Comparison of ENCODE assay signal across 1 cellular context in the genomic region with DNA sequence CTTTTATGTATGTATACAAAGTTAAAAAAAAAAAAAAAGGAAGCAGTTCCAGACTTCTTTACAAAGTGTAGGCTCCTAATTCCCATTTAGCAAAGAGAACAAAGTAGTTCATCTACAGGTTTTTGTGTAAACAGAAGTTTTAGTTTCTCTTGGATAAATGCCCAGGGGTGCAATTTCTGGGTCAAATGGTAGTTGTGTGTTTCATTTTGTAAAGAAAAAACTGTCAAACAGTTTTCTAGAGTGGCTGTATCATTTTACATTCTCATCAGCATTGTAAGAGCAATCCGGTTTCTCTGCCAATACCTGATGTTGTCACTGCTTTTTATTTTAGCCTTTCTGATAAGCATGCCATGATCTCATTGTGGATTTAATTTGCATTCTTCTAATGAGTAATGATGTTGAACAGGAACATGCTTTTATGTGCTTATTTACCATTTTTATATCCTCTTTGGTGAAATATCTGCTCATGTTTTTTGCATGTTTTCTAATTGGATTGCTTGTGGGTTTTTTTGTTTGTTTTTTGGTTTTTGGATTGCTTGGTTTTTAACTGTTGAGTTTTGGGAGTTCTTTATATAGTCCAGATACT.
TF ChIP-seq lines count a peak whose summit lies in the region.

No MANE protein-coding gene starts in this region.

TF ChIP-seq in HEK293, 187 proteins besides CTCF, POLR2A, EP300 and RAD21 (continued from another document):
- TF ChIP-seq, protein P1, sequence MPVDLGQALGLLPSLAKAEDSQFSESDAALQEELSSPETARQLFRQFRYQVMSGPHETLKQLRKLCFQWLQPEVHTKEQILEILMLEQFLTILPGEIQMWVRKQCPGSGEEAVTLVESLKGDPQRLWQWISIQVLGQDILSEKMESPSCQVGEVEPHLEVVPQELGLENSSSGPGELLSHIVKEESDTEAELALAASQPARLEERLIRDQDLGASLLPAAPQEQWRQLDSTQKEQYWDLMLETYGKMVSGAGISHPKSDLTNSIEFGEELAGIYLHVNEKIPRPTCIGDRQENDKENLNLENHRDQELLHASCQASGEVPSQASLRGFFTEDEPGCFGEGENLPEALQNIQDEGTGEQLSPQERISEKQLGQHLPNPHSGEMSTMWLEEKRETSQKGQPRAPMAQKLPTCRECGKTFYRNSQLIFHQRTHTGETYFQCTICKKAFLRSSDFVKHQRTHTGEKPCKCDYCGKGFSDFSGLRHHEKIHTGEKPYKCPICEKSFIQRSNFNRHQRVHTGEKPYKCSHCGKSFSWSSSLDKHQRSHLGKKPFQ (tag by site-specific recombination; IDR thresholded peaks at IDR 0.05): peak; percentile 70; the same call in 1 of the 2 replicates
- TF ChIP-seq SP3 (tag by site-specific recombination; IDR thresholded peaks at IDR 0.05) (0 out of 2 replicates have a peak, but pooled peaks have one; percentile 35), ZNF629 (tag by site-specific recombination; IDR thresholded peaks at IDR 0.05) (peak; percentile 96), ZFHX2 (tag by site-specific recombination; conservative IDR thresholded peaks at IDR 0.05) (no peak), SALL2 (tag by site-specific recombination; IDR thresholded peaks at IDR 0.05; ENCODE audit: borderline replicate concordance) (no peak), ZNF248 (tag by site-specific recombination; IDR thresholded peaks at IDR 0.05) (no peak), WT1 (tag by site-specific recombination; IDR thresholded peaks at IDR 0.05) (peak; percentile 82), GLI4 (tag by site-specific recombination; IDR thresholded peaks at IDR 0.05) (no peak), ZNF423 (tag by site-specific recombination; IDR thresholded peaks at IDR 0.05) (no peak), IKZF3 (tag by site-specific recombination; IDR thresholded peaks at IDR 0.05) (peak; percentile 66; the same call in 1 of the 2 replicates), ZNF843 (tag by site-specific recombination; IDR thresholded peaks at IDR 0.05) (peak; percentile 97), ZNF549 (tag by site-specific recombination; IDR thresholded peaks at IDR 0.05) (no peak), ZNF560 (tag by site-specific recombination; IDR thresholded peaks at IDR 0.05; ENCODE audit: borderline replicate concordance) (no peak), ZBTB7A (tag by site-specific recombination; IDR thresholded peaks at IDR 0.05; ENCODE audit: low read depth) (no peak), KLF16 (tag by site-specific recombination; IDR thresholded peaks at IDR 0.05) (peak; percentile 25; the same call in 1 of the 2 replicates), YY2 (tag by site-specific recombination; IDR thresholded peaks at IDR 0.05) (no peak), ZNF768 (tag by site-specific recombination; IDR thresholded peaks at IDR 0.05) (no peak), HOXD13 (CRISPR knock-in tag; IDR thresholded peaks at IDR 0.05; ENCODE audit: borderline replicate concordance) (no peak), ZNF354C (tag by site-specific recombination; IDR thresholded peaks at IDR 0.05; ENCODE audit: borderline replicate concordance, low read depth) (no peak), PRDM1 (tag by site-specific recombination; IDR thresholded peaks at IDR 0.05) (no peak), FEZF1 (tag by site-specific recombination; IDR thresholded peaks at IDR 0.05) (peak; percentile 100), GFI1B (tag by site-specific recombination; IDR thresholded peaks at IDR 0.05) (peak; percentile 61; the same call in 1 of the 2 replicates), BCL11A (tag by site-specific recombination; IDR thresholded peaks at IDR 0.05; ENCODE audit: low read depth) (peak; percentile 85), ZNF76 (tag by site-specific recombination; IDR thresholded peaks at IDR 0.05; ENCODE audit: borderline replicate concordance, low read depth) (peak; percentile 26; the same call in 1 of the 2 replicates), ZNF324 (tag by site-specific recombination; IDR thresholded peaks at IDR 0.05) (peak; percentile 81), ZEB2 (tag by site-specific recombination; IDR thresholded peaks at IDR 0.05) (peak; percentile 98), ZNF473 (tag by site-specific recombination; IDR thresholded peaks at IDR 0.05) (no peak), ZNF544 (tag by site-specific recombination; IDR thresholded peaks at IDR 0.05) (no peak), OSR2 (tag by site-specific recombination; IDR thresholded peaks at IDR 0.05) (peak; percentile 94), SCRT2 (tag by site-specific recombination; IDR thresholded peaks at IDR 0.05) (peak; percentile 96), TCF7L2 (IDR thresholded peaks at IDR 0.05; ENCODE audit: borderline replicate concordance, low read depth, low read length) (0 out of 2 replicates have a peak, but pooled peaks have one; percentile 23), TRIM28 (IDR thresholded peaks at IDR 0.05; ENCODE audit: borderline replicate concordance, low read length) (peak; percentile 80; the same call in 1 of the 2 replicates), RBAK (tag by site-specific recombination; IDR thresholded peaks at IDR 0.05) (no peak), ZNF266 (tag by site-specific recombination; IDR thresholded peaks at IDR 0.05; ENCODE audit: low read depth) (no peak), ZNF530 (tag by site-specific recombination; IDR thresholded peaks at IDR 0.05; ENCODE audit: low read depth) (no peak), ZNF311 (tag by site-specific recombination; IDR thresholded peaks at IDR 0.05; ENCODE audit: borderline replicate concordance) (no peak), ZNF529 (tag by site-specific recombination; IDR thresholded peaks at IDR 0.05; ENCODE audit: insufficient replicate concordance) (no peak)
- TF ChIP-seq, protein P2, sequence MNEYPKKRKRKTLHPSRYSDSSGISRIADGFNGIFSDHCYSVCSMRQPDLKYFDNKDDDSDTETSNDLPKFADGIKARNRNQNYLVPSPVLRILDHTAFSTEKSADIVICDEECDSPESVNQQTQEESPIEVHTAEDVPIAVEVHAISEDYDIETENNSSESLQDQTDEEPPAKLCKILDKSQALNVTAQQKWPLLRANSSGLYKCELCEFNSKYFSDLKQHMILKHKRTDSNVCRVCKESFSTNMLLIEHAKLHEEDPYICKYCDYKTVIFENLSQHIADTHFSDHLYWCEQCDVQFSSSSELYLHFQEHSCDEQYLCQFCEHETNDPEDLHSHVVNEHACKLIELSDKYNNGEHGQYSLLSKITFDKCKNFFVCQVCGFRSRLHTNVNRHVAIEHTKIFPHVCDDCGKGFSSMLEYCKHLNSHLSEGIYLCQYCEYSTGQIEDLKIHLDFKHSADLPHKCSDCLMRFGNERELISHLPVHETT (tag by site-specific recombination; IDR thresholded peaks at IDR 0.05): peak; percentile 90
- TF ChIP-seq, protein P3, sequence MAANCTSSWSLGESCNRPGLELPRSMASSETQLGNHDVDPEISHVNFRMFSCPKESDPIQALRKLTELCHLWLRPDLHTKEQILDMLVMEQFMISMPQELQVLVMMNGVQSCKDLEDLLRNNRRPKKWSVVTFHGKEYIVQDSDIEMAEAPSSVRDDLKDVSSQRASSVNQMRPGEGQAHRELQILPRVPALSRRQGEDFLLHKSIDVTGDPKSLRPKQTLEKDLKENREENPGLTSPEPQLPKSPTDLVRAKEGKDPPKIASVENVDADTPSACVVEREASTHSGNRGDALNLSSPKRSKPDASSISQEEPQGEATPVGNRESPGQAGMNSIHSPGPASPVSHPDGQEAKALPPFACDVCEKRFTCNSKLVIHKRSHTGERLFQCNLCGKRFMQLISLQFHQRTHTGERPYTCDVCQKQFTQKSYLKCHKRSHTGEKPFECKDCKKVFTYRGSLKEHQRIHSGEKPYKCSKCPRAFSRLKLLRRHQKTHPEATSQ (tag by site-specific recombination; IDR thresholded peaks at IDR 0.05): no peak
- TF ChIP-seq, protein P4, sequence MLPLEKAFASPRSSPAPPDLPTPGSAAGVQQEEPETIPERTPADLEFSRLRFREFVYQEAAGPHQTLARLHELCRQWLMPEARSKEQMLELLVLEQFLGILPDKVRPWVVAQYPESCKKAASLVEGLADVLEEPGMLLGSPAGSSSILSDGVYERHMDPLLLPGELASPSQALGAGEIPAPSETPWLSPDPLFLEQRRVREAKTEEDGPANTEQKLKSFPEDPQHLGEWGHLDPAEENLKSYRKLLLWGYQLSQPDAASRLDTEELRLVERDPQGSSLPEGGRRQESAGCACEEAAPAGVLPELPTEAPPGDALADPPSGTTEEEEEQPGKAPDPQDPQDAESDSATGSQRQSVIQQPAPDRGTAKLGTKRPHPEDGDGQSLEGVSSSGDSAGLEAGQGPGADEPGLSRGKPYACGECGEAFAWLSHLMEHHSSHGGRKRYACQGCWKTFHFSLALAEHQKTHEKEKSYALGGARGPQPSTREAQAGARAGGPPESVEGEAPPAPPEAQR (tag by site-specific recombination; IDR thresholded peaks at IDR 0.05): no peak
- TF ChIP-seq, protein P5, sequence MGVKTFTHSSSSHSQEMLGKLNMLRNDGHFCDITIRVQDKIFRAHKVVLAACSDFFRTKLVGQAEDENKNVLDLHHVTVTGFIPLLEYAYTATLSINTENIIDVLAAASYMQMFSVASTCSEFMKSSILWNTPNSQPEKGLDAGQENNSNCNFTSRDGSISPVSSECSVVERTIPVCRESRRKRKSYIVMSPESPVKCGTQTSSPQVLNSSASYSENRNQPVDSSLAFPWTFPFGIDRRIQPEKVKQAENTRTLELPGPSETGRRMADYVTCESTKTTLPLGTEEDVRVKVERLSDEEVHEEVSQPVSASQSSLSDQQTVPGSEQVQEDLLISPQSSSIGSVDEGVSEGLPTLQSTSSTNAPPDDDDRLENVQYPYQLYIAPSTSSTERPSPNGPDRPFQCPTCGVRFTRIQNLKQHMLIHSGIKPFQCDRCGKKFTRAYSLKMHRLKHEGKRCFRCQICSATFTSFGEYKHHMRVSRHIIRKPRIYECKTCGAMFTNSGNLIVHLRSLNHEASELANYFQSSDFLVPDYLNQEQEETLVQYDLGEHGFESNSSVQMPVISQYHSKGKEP (tag by site-specific recombination; IDR thresholded peaks at IDR 0.05): peak; percentile 93
- TF ChIP-seq, protein P6, sequence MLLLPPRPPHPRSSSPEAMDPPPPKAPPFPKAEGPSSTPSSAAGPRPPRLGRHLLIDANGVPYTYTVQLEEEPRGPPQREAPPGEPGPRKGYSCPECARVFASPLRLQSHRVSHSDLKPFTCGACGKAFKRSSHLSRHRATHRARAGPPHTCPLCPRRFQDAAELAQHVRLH (tag by site-specific recombination; IDR thresholded peaks at IDR 0.05): peak; percentile 84
- TF ChIP-seq, protein P7, sequence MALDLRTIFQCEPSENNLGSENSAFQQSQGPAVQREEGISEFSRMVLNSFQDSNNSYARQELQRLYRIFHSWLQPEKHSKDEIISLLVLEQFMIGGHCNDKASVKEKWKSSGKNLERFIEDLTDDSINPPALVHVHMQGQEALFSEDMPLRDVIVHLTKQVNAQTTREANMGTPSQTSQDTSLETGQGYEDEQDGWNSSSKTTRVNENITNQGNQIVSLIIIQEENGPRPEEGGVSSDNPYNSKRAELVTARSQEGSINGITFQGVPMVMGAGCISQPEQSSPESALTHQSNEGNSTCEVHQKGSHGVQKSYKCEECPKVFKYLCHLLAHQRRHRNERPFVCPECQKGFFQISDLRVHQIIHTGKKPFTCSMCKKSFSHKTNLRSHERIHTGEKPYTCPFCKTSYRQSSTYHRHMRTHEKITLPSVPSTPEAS (tag by site-specific recombination; IDR thresholded peaks at IDR 0.05): peak; percentile 37; the same call in 1 of the 2 replicates
